ENCODE assay signal across 33 cellular contexts in genomic region chr4:6535329-6535692, GRCh38.
"Had no signal": no experiment of that assay in that cellular context is flagged by ENCODE, and none has a peak within 500 bp of the region (broad histone marks: within the 10 kb centered on the region; RNA-seq: fewer than 3 reads in every experiment).

No MANE protein-coding gene starts in this region.

- H3K27me3 ChIP-seq: brain microvascular endothelial cell had no signal

- H3K27ac ChIP-seq: adrenal gland, body of pancreas, brain microvascular endothelial cell, breast epithelium, VCaP had no signal

- H3K36me3 ChIP-seq: adrenal gland, brain microvascular endothelial cell, breast epithelium had no signal

- ATAC-seq: activated CD8-positive, alpha-beta T cell treated with anti-CD3 and anti-CD28 coated beads for 36 hours; activated naive CD4-positive, alpha-beta T cell treated with anti-CD3 and anti-CD28 coated beads, Interleukin-2, amount 50 U/mL, for 72 hours; activated T-cell treated with anti-CD3 and anti-CD28 coated beads, Interleukin-2, amount 50 U/mL, for 4 hours; activated T-cell treated with anti-CD3 and anti-CD28 coated beads, Interleukin-2, amount 50 U/mL, for 72 hours; activated T-helper 17 cell treated with anti-CD3 and anti-CD28 coated beads, Interleukin-2, amount 50 U/mL, for 72 hours; body of pancreas had no signal

- DNase-seq: activated B cell treated with CpG ODN at 0.5 μM for 24 hours; activated CD4-positive, alpha-beta memory T cell treated with anti-CD3 and anti-CD28 coated beads for 36 hours; activated CD4-positive, alpha-beta T cell treated with anti-CD3 and anti-CD28 coated beads for 4 hours; activated CD4-positive, alpha-beta T cell treated with anti-CD3 and anti-CD28 coated beads, Interleukin-2, amount 10 ng/mL, durations not matched to agents 24 days and 14 days; activated CD4-positive, alpha-beta T cell treated with anti-CD3 and anti-CD28 coated beads, Interleukin-2, amount 50 U/mL, for 1 hour; activated CD4-positive, alpha-beta T cell treated with anti-CD3 and anti-CD28 coated beads, Interleukin-2, amount 50 U/mL, for 4 hours; activated CD4-positive, CD25-positive, alpha-beta regulatory T cell treated with anti-CD3 and anti-CD28 coated beads, Interleukin-2, amount 50 U/mL, for 72 hours; activated CD8-positive, alpha-beta memory T cell treated with anti-CD3 and anti-CD28 coated beads, Interleukin-2, amount 50 U/mL, for 4 hours; activated CD8-positive, alpha-beta T cell treated with anti-CD3 and anti-CD28 coated beads for 36 hours; activated effector memory CD4-positive, alpha-beta T cell treated with anti-CD3 and anti-CD28 coated beads, Interleukin-2, amount 50 U/mL, for 16 hours; activated gamma-delta T cell treated with Interleukin-2 at 50 U/mL for 16 hours; activated naive CD4-positive, alpha-beta T cell; activated naive CD4-positive, alpha-beta T cell treated with anti-CD3 and anti-CD28 coated beads for 36 hours; activated naive CD4-positive, alpha-beta T cell treated with anti-CD3 and anti-CD28 coated beads, Interleukin-2, amount 50 U/mL, for 16 hours; activated naive CD8-positive, alpha-beta T cell treated with anti-CD3 and anti-CD28 coated beads for 36 hours; activated T-cell treated with anti-CD3 and anti-CD28 coated beads for 4 hours; activated T-cell treated with anti-CD3 and anti-CD28 coated beads, Interleukin-2, amount 50 U/mL, for 1 hour; activated T-cell treated with anti-CD3 and anti-CD28 coated beads, Interleukin-2, amount 50 U/mL, for 4 hours; activated T-cell treated with anti-CD3 and anti-CD28 coated beads, Interleukin-2, amount 50 U/mL, for 72 hours; adrenal gland; amniotic stem cell; body of pancreas; brain microvascular endothelial cell; central memory CD4-positive, alpha-beta T cell; T-helper 1 cell; T-helper 2 cell; T-helper 9 cell had no signal

- H3K4me3 ChIP-seq: adrenal gland, body of pancreas, breast epithelium had no signal

- FAIRE-seq: astrocyte, TTC549 had no signal

- H3K4me1 ChIP-seq: adrenal gland, body of pancreas, breast epithelium had no signal

- H3K9me3 ChIP-seq: adrenal gland had no signal
